Comparison of ENCODE assay signal across 14 cellular contexts in the genomic region with DNA sequence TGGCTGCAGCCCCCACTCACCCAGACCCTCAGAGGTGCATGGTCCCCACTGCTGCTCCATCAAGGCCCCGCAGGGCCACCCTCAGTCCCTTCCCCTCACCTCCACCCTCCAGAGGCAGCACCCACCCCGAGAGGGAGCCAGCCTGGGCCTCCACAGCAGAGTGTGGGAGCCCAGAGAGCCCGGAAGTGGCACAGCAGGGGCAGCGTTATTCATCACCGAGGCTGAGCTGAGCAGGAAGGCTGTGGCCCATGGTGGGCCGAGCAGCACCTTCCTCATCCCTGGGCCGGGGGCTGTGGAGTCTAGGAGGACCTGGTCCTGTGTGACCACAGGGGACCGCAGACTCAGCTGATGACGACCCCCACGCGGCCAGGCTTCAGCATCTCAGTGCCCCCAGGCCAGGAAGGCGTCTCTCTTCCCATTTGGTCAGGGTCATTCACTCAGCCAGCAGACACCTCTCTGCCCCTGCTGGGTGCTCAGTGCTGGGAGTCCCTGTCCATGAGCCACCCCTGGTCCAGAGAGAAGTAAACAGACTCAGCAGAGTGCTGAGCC.
"Had no signal": no experiment of that assay in that cellular context is flagged by ENCODE, and none has a peak within 500 bp of the region (broad histone marks: within the 10 kb centered on the region; RNA-seq: fewer than 3 reads in every experiment).

No MANE protein-coding gene starts in this region.

- H3K9me3 ChIP-seq: testis had no signal

- H3K27ac Mint-ChIP-seq: activated naive CD4-positive, alpha-beta T cell treated with anti-CD3 and anti-CD28 coated beads for 36 hours; activated T-helper 1 cell treated with anti-CD3 and anti-CD28 coated beads, Interleukin-12 subunit alpha, Interleukin-12 subunit beta, Interleukin-2, Interleukin-4 antibody, amounts not matched to agents 30 ng/mL and 10 ng/mL and 1 ng/mL, durations not matched to agents 14 hours and 24 hours and 36 hours; progenitor cell of endocrine pancreas; T-cell; WTC11 had no signal

- DNase-seq: activated CD4-positive, alpha-beta T cell treated with anti-CD3 and anti-CD28 coated beads for 48 hours; activated naive CD4-positive, alpha-beta T cell treated with anti-CD3 and anti-CD28 coated beads for 36 hours; caudate nucleus; effector CD4-positive, alpha-beta T cell; hippocampal formation; naive thymus-derived CD4-positive, alpha-beta T cell; stimulated activated CD4-positive, alpha-beta T cell treated with anti-CD3 and anti-CD28 coated beads, Interleukin-12 subunit alpha, Interleukin-12 subunit beta, amount 100 ng/mL, for 4 hours; stimulated activated naive CD8-positive, alpha-beta T cell treated with anti-CD3 and anti-CD28 coated beads, Interleukin-15, Interleukin-2, amounts not matched to agents 100 U/mL and 50 U/mL, for 24 hours; T-cell; testis had no signal

- H3K4me3 ChIP-seq: coronary artery, testis had no signal

- H3K9me3 Mint-ChIP-seq: activated naive CD4-positive, alpha-beta T cell treated with anti-CD3 and anti-CD28 coated beads for 36 hours; activated T-helper 1 cell treated with anti-CD3 and anti-CD28 coated beads, Interleukin-12 subunit alpha, Interleukin-12 subunit beta, Interleukin-2, Interleukin-4 antibody, amounts not matched to agents 30 ng/mL and 10 ng/mL and 1 ng/mL, durations not matched to agents 14 hours and 24 hours and 36 hours; naive thymus-derived CD4-positive, alpha-beta T cell; T-cell; WTC11 had no signal

- H3K27me3 ChIP-seq: testis had no signal

- H3K4me3 Mint-ChIP-seq: activated naive CD4-positive, alpha-beta T cell treated with anti-CD3 and anti-CD28 coated beads for 36 hours; activated T-helper 1 cell treated with anti-CD3 and anti-CD28 coated beads, Interleukin-12 subunit alpha, Interleukin-12 subunit beta, Interleukin-2, Interleukin-4 antibody, amounts not matched to agents 30 ng/mL and 10 ng/mL and 1 ng/mL, durations not matched to agents 14 hours and 24 hours and 36 hours; naive thymus-derived CD4-positive, alpha-beta T cell; T-cell; WTC11 had no signal

- H3K36me3 Mint-ChIP-seq: T-cell, WTC11 had no signal

- ATAC-seq: naive thymus-derived CD4-positive, alpha-beta T cell; stimulated activated naive CD8-positive, alpha-beta T cell treated with anti-CD3 and anti-CD28 coated beads, Interleukin-15, Interleukin-2, amounts not matched to agents 100 U/mL and 50 U/mL, for 24 hours; T-cell; WTC11 had no signal
